8 cellular contexts compared by ENCODE assay signal in genomic region chr3:9302425-9303181, GRCh38. TPM values are rescaled to one million over a fixed set of nuclear protein-coding genes. Genes with fewer than 3 reads are reported as not detected.
DNase-seq lines count a peak whose midpoint lies in the region; ATAC-seq, FAIRE-seq and TF ChIP-seq lines count a peak whose summit lies in the region.

No MANE protein-coding gene starts in this region.

- H3K9me3 ChIP-seq in kidney (ENCODE audit: control insufficient read depth in 1 of 2, low read length in 2 of 2): no peaks in the 10 kb centered on the region

- no peaks in the 10 kb centered on the region for H3K36me3 ChIP-seq in kidney (ENCODE audit: control insufficient read depth in 1 of 2, insufficient read depth in 2 of 2, low read length in 2 of 2)

- H3K4me3 ChIP-seq in kidney (ENCODE audit: low read length in 2 of 2): peak overlapping the region in 1 of 2 donors; percentile 46

- peaks cover 0 to 3% of the 10 kb centered on the region in 2 donors for H3K4me1 ChIP-seq in kidney (ENCODE audit: control insufficient read depth in 1 of 2, insufficient read depth in 1 of 2, low read depth in 1 of 2, low read length in 2 of 2)

- H3K27ac ChIP-seq in kidney (ENCODE audit: low read depth in 2 of 2, low read length in 2 of 2): no peak overlapping the region

- no peak for FAIRE-seq in kidney (lab: Jason Lieb, UNC)

- peak; percentile 32 to 55 for DNase-seq in NCI-H2081 (lab: John Stamatoyannopoulos, UW)
- DNase-seq in NCI-H2081 treated with DMSO at 0.1 percent for 48 hours (lab: John Stamatoyannopoulos, UW): no peak
- DNase-seq in NCI-H226: peak; percentile 65
- DNase-seq in activated CD4-positive, alpha-beta T cell treated with anti-CD3 and anti-CD28 coated beads for 24 hours (ENCODE audit: low read depth in 2 of 2): peak; percentile 69 to 72
- peak; percentile 51 to 80 for DNase-seq in cerebellar nuclear complex (lab: John Stamatoyannopoulos, UW)
- peak; percentile 92 for DNase-seq in kidney
- DNase-seq in stimulated activated CD4-positive, alpha-beta T cell treated with anti-CD3 and anti-CD28 coated beads, Interleukin-15, amount 100 ng/mL, for 48 hours (ENCODE audit: low read depth in 2 of 2): peak; percentile 65 to 67

- ATAC-seq in HG03039 (IDR thresholded peaks at IDR 0.05; ENCODE audit: unreplicated experiment): peak; percentile 79

- H3K9ac ChIP-seq in kidney (ENCODE audit: low read length in 2 of 2): peak overlapping the region in 1 of 2 donors; percentile 16

- peak; percentile 92 for TF ChIP-seq CTCF in kidney (IDR thresholded peaks at IDR 0.05; ENCODE audit: borderline replicate concordance, extremely low read depth, insufficient read depth)

- intact Hi-C loops in kidney (cut with DNase I): loop anchor here (5.0 kb wide), 1 partner anchor 330 kb away; no protein-coding TSS in a partner anchor

RNA-seq across cellular contexts. Expression of gene SRGAP3, which starts 53.2 kb away (rescaled TPM):
- total RNA-seq in kidney: 24.3 TPM
- 4.1 TPM for polyA plus RNA-seq in kidney (ENCODE audit: insufficient read depth, low read depth, low replicate concordance)
